In the genomic region with DNA sequence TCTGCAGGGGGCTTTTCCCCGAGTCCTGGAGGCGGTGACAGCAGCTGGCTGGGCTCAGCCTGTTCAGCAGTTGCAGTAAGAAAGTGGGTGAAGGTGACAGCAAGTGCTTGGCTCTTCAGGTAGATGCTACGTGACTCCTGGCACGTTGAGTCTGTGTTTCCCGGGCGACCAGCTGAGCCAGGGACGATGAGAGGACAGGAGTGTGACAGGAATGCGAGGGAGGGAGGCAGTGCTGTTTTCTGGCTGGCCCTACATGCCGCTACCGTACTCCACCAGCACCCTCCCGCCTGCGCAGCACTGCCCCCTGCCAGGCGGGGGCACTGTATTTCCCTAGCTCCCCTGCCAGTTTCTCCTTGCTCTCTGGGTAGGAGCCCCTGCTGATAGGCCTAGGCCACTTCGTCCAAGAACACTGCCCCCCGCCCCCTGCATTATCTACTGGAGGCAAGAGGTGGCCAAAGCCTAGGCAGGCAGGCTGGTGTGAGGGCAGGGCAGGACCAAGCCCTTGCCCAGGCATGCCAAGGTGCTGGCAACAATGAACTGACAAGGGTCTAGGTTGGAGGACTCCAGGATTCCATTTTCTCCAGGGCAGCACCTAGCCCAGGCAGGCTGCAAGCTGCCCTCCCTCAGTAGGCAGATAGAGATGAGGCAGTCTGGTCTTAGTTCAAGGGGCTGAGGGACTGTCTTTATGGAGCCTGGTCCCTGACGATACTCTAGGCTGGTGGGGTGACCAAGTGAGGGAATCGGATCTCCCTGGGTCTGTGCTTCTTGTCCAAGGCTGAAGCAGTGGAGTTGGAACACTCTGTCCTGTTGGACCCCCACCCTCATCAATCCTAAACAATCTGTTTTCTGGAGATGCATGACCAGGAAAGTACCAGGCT, we compare ENCODE assay signal across 1 cellular context.
TF ChIP-seq lines count a peak whose summit lies in the region.

No MANE protein-coding gene starts in this region.

TF ChIP-seq in endothelial cell of umbilical vein, 7 proteins besides CTCF, POLR2A, EP300 and RAD21:
- TF ChIP-seq POLR2AphosphoS5 (IDR thresholded peaks at IDR 0.05; ENCODE audit: insufficient read depth, low read depth, low read length) (peak; percentile 50), MYC (IDR thresholded peaks at IDR 0.05; ENCODE audit: low read depth, low read length) (no peak)
TF ChIP-seq in endothelial cell of umbilical vein: peak in this region for 1.
